In the genomic region with DNA sequence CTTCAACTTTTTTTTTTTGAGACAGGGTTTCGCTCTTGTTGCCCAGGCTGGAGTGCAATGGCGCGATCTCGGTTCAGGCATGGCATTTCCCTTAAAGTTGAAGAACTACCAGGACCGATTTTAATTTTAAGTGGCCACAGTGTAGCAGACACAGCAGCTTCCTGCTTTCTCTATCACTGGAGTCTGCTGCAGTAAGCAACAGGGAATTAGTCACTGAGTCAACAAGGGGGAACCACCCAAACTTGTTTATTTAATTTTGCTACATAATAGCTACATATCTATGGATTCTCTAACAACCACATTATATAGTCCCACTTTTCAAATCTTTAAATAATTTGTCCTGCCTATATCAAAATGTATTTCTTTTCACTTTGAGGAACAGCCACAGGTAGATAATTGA, we compare ENCODE assay signal across 1 cellular context.
TF ChIP-seq lines count a peak whose summit lies in the region.

No MANE protein-coding gene starts in this region.

TF ChIP-seq in HepG2, 621 proteins besides CTCF, POLR2A, EP300 and RAD21:
- TF ChIP-seq, protein P1, sequence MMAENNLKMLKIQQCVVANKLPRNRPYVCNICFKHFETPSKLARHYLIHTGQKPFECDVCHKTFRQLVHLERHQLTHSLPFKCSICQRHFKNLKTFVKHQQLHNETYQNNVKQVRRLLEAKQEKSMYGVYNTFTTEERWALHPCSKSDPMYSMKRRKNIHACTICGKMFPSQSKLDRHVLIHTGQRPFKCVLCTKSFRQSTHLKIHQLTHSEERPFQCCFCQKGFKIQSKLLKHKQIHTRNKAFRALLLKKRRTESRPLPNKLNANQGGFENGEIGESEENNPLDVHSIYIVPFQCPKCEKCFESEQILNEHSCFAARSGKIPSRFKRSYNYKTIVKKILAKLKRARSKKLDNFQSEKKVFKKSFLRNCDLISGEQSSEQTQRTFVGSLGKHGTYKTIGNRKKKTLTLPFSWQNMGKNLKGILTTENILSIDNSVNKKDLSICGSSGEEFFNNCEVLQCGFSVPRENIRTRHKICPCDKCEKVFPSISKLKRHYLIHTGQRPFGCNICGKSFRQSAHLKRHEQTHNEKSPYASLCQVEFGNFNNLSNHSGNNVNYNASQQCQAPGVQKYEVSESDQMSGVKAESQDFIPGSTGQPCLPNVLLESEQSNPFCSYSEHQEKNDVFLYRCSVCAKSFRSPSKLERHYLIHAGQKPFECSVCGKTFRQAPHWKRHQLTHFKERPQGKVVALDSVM (CRISPR knock-in tag; IDR thresholded peaks at IDR 0.05): no peak
- TF ChIP-seq, protein P2, sequence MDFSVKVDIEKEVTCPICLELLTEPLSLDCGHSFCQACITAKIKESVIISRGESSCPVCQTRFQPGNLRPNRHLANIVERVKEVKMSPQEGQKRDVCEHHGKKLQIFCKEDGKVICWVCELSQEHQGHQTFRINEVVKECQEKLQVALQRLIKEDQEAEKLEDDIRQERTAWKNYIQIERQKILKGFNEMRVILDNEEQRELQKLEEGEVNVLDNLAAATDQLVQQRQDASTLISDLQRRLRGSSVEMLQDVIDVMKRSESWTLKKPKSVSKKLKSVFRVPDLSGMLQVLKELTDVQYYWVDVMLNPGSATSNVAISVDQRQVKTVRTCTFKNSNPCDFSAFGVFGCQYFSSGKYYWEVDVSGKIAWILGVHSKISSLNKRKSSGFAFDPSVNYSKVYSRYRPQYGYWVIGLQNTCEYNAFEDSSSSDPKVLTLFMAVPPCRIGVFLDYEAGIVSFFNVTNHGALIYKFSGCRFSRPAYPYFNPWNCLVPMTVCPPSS (IDR thresholded peaks at IDR 0.05): no peak
- TF ChIP-seq, protein P3, sequence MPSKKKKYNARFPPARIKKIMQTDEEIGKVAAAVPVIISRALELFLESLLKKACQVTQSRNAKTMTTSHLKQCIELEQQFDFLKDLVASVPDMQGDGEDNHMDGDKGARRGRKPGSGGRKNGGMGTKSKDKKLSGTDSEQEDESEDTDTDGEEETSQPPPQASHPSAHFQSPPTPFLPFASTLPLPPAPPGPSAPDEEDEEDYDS (CRISPR knock-in tag; IDR thresholded peaks at IDR 0.05): no peak
- TF ChIP-seq CREB1 (IDR thresholded peaks at IDR 0.05) (no peak), CREB1 (CRISPR knock-in tag; IDR thresholded peaks at IDR 0.05) (no peak), ZNF432 (CRISPR knock-in tag; IDR thresholded peaks at IDR 0.05; ENCODE audit: borderline replicate concordance) (no peak), HNF4G (IDR thresholded peaks at IDR 0.05; ENCODE audit: borderline replicate concordance, low read depth, low read length) (no peak), HNF4G (CRISPR knock-in tag; IDR thresholded peaks at IDR 0.05; ENCODE audit: borderline replicate concordance, low read depth) (no peak), TSC22D2 (CRISPR knock-in tag; IDR thresholded peaks at IDR 0.05; ENCODE audit: borderline replicate concordance) (no peak), ZFP82 (CRISPR knock-in tag; IDR thresholded peaks at IDR 0.05; ENCODE audit: borderline replicate concordance) (no peak), ZNF253 (CRISPR knock-in tag; IDR thresholded peaks at IDR 0.05; ENCODE audit: borderline replicate concordance) (no peak)
